ENCODE assay signal across 15 cellular contexts in the genomic region with DNA sequence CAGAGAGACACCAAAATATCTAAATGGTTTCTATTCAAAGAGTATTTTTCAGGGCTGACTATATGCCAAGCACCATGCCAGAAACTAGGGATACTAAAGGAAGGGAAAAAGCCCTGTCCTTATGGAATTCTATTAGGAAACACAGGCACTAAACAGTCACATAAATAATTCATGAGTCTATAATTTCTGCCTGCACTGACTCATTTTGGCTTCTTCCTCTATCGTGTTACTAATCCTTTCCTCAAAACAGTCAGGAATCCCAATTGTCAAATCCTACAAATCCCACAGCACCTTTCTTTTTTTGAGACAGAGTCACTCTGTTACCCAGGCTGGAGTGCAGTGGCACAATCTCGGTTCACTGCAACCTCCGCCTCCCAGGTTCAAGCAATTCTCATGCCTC. TPM values are rescaled to one million over a fixed set of nuclear protein-coding genes. Genes with fewer than 3 reads are reported as not detected.
DNase-seq lines count a peak whose midpoint lies in the region; ATAC-seq and TF ChIP-seq lines count a peak whose summit lies in the region.
"Had no signal": no experiment of that assay in that cellular context is flagged by ENCODE, and none has a peak within 500 bp of the region (broad histone marks: within the 10 kb centered on the region; RNA-seq: fewer than 3 reads in every experiment).

No MANE protein-coding gene starts in this region.

- H3K4me1 ChIP-seq in mucosa of descending colon (ENCODE audit: low read depth), result no peaks in the 10 kb centered on the region

- no peaks in the 10 kb centered on the region for H3K9me3 ChIP-seq in mucosa of descending colon

- H3K4me1 Mint-ChIP-seq in nephron progenitor cell, result peaks cover 17% of the 10 kb centered on the region
- peaks cover 10% of the 10 kb centered on the region for H3K4me1 Mint-ChIP-seq in activated CD8-positive, alpha-beta memory T cell treated with anti-CD3 and anti-CD28 coated beads, Interleukin-2, amount 10 ng/mL, durations not matched to agents 7 days and 5 days

- peak overlapping the region; percentile 96 for H3K27ac Mint-ChIP-seq in nephron progenitor cell
- no peak overlapping the region for H3K27ac Mint-ChIP-seq in activated CD8-positive, alpha-beta memory T cell treated with anti-CD3 and anti-CD28 coated beads, Interleukin-2, amount 10 ng/mL, durations not matched to agents 7 days and 5 days
- H3K27ac Mint-ChIP-seq: activated T-cell treated with anti-CD3 and anti-CD28 coated beads, Interleukin-2, amount 50 U/mL, for 72 hours; CD8-positive, alpha-beta memory T cell had no signal

- TF ChIP-seq CTCF in nephron progenitor cell (IDR thresholded peaks at IDR 0.05) (no peak), mucosa of descending colon (IDR thresholded peaks at IDR 0.05) (no peak)

- H3K4me3 ChIP-seq in mucosa of descending colon, result no peak overlapping the region

- peaks cover 14% of the 10 kb centered on the region for H3K9me3 Mint-ChIP-seq in nephron progenitor cell
- H3K9me3 Mint-ChIP-seq in activated CD8-positive, alpha-beta memory T cell treated with anti-CD3 and anti-CD28 coated beads, Interleukin-2, amount 10 ng/mL, durations not matched to agents 7 days and 5 days (ENCODE audit: low read depth), result peaks cover 3% of the 10 kb centered on the region
- H3K9me3 Mint-ChIP-seq: CD8-positive, alpha-beta memory T cell had no signal

- ATAC-seq in mucosa of descending colon (no peak), GM18498 (IDR thresholded peaks at IDR 0.05; ENCODE audit: unreplicated experiment) (no peak)
- no peak for ATAC-seq in activated CD8-positive, alpha-beta memory T cell treated with anti-CD3 and anti-CD28 coated beads, Interleukin-2, amount 10 ng/mL, durations not matched to agents 7 days and 5 days
- ATAC-seq: activated T-cell treated with anti-CD3 and anti-CD28 coated beads, Interleukin-2, amount 50 U/mL, for 72 hours; HepG2 had no signal

- intact Hi-C loops in mucosa of descending colon (cut with DNase I, micrococcal nuclease), result no loop called here

- peaks cover 29% of the 10 kb centered on the region for H3K36me3 Mint-ChIP-seq in nephron progenitor cell (ENCODE audit: low read depth)
- H3K36me3 Mint-ChIP-seq in activated CD8-positive, alpha-beta memory T cell treated with anti-CD3 and anti-CD28 coated beads, Interleukin-2, amount 10 ng/mL, durations not matched to agents 7 days and 5 days, result peaks cover 9% of the 10 kb centered on the region

- no peak overlapping the region for H3K4me3 Mint-ChIP-seq in nephron progenitor cell
- no peak overlapping the region for H3K4me3 Mint-ChIP-seq in activated CD8-positive, alpha-beta memory T cell treated with anti-CD3 and anti-CD28 coated beads, Interleukin-2, amount 10 ng/mL, durations not matched to agents 7 days and 5 days
- H3K4me3 Mint-ChIP-seq: activated T-cell treated with anti-CD3 and anti-CD28 coated beads, Interleukin-2, amount 50 U/mL, for 72 hours; CD8-positive, alpha-beta memory T cell had no signal

- CTCF ChIA-PET in activated CD8-positive, alpha-beta memory T cell treated with anti-CD3 and anti-CD28 coated beads, Interleukin-2, amount 10 ng/mL, durations not matched to agents 7 days and 5 days (lab: Charles Lee), result interaction anchor here (0.6 to 1.1 kb wide), 2 partner anchors 11 to 381 kb away, joined by 3 read pairs; no protein-coding TSS in a partner anchor

- no peaks in the 10 kb centered on the region for H3K36me3 ChIP-seq in mucosa of descending colon (ENCODE audit: low read depth)

- peaks cover 4% of the 10 kb centered on the region for H3K27me3 Mint-ChIP-seq in nephron progenitor cell (ENCODE audit: low read depth, poor library complexity)
- H3K27me3 Mint-ChIP-seq in activated CD8-positive, alpha-beta memory T cell treated with anti-CD3 and anti-CD28 coated beads, Interleukin-2, amount 10 ng/mL, durations not matched to agents 7 days and 5 days, result no peaks in the 10 kb centered on the region
- H3K27me3 Mint-ChIP-seq: CD8-positive, alpha-beta memory T cell had no signal

- DNase-seq in GM03348 (ENCODE audit: low spot score), result peak; percentile 43
- DNase-seq in NCI-H524 treated with DMSO at 0.1 percent for 48 hours (lab: John Stamatoyannopoulos, UW), result peak; percentile 69
- peak; percentile 14 to 57 for DNase-seq in dermis microvascular lymphatic vessel endothelial cell (ENCODE audit: low read depth in 2 of 2)
- DNase-seq in nephron progenitor cell, result no peak
- no peak for DNase-seq in activated CD8-positive, alpha-beta memory T cell treated with anti-CD3 and anti-CD28 coated beads for 24 hours
- no peak for DNase-seq in mucosa of descending colon
- no peak for DNase-seq in activated CD8-positive, alpha-beta memory T cell treated with anti-CD3 and anti-CD28 coated beads, Interleukin-2, amount 10 ng/mL, durations not matched to agents 7 days and 5 days
- DNase-seq: activated T-cell treated with anti-CD3 and anti-CD28 coated beads, Interleukin-2, amount 50 U/mL, for 72 hours; amygdala; CD8-positive, alpha-beta memory T cell; GOT3; NCI-H1417; NCI-H774 had no signal

RNA-seq across cellular contexts. Expression of gene XPO4, which starts 29.2 kb away (rescaled TPM):
- total RNA-seq in dermis microvascular lymphatic vessel endothelial cell (21.3 and 22.0 TPM in 2 replicates), mucosa of descending colon (10 to 100 TPM; 13.1 to 14.6 (median 13.5) TPM)
- total RNA-seq in activated CD8-positive, alpha-beta memory T cell treated with anti-CD3 and anti-CD28 coated beads, Interleukin-2, amount 10 ng/mL, durations not matched to agents 7 days and 5 days, result 10 to 100 TPM; 19.7 to 19.8 TPM

Comparison
In these comparisons a context has a peak if more than half of its experiments do, and no peak if none do; other contexts are left out.
1. DNase-seq: peak in GM03348 (single experiment), NCI-H524 treated with DMSO at 0.1 percent for 48 hours (single experiment) and dermis microvascular lymphatic vessel endothelial cell (2 of 2); none in nephron progenitor cell (single experiment), activated CD8-positive, alpha-beta memory T cell treated with anti-CD3 and anti-CD28 coated beads for 24 hours (single experiment), mucosa of descending colon (0 of 3) and activated CD8-positive, alpha-beta memory T cell treated with anti-CD3 and anti-CD28 coated beads, Interleukin-2, amount 10 ng/mL, durations not matched to agents 7 days and 5 days (single experiment).